1 cellular context compared by ENCODE assay signal in the genomic region with DNA sequence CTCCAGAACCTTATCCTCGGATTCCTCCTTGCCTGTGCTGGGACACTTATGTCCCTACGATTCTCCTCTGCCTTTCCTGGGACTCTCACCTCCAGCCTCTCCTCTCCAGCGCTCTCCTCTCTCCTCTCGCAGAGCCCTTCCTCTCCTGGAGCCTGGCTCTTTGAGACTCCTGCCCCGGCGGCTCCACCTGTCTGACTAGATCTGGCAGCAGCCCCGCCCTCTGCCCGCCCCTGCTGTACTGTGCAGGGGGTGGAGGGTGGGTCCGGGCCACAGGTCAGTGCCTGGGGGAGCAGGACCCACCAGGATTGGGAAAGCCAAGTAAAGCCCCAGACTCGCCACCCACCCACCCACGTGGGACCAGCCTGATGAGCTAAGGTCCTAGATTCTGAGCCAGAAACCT.
TF ChIP-seq lines count a peak whose summit lies in the region.

No MANE protein-coding gene starts in this region.

TF ChIP-seq in HepG2, 621 proteins besides CTCF, POLR2A, EP300 and RAD21:
- TF ChIP-seq SP5 (CRISPR knock-in tag; IDR thresholded peaks at IDR 0.05; ENCODE audit: borderline replicate concordance, low read depth) (peak; percentile 77; the same call in 1 of the 2 replicates), ZKSCAN5 (CRISPR knock-in tag; IDR thresholded peaks at IDR 0.05) (peak; percentile 71; the same call in 1 of the 2 replicates), POLR2G (IDR thresholded peaks at IDR 0.05; ENCODE audit: low read depth, low read length) (0 out of 2 replicates have a peak, but pooled peaks have one; percentile 30), SAP130 (CRISPR knock-in tag; IDR thresholded peaks at IDR 0.05; ENCODE audit: low read depth) (peak; percentile 71)
- TF ChIP-seq, protein P1, sequence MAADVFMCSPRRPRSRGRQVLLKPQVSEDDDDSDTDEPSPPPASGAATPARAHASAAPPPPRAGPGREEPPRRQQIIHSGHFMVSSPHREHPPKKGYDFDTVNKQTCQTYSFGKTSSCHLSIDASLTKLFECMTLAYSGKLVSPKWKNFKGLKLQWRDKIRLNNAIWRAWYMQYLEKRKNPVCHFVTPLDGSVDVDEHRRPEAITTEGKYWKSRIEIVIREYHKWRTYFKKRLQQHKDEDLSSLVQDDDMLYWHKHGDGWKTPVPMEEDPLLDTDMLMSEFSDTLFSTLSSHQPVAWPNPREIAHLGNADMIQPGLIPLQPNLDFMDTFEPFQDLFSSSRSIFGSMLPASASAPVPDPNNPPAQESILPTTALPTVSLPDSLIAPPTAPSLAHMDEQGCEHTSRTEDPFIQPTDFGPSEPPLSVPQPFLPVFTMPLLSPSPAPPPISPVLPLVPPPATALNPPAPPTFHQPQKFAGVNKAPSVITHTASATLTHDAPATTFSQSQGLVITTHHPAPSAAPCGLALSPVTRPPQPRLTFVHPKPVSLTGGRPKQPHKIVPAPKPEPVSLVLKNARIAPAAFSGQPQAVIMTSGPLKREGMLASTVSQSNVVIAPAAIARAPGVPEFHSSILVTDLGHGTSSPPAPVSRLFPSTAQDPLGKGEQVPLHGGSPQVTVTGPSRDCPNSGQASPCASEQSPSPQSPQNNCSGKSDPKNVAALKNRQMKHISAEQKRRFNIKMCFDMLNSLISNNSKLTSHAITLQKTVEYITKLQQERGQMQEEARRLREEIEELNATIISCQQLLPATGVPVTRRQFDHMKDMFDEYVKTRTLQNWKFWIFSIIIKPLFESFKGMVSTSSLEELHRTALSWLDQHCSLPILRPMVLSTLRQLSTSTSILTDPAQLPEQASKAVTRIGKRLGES (CRISPR knock-in tag; IDR thresholded peaks at IDR 0.05; ENCODE audit: borderline replicate concordance) = no peak
